Comparison of ENCODE assay signal across 1 cellular context in the genomic region with DNA sequence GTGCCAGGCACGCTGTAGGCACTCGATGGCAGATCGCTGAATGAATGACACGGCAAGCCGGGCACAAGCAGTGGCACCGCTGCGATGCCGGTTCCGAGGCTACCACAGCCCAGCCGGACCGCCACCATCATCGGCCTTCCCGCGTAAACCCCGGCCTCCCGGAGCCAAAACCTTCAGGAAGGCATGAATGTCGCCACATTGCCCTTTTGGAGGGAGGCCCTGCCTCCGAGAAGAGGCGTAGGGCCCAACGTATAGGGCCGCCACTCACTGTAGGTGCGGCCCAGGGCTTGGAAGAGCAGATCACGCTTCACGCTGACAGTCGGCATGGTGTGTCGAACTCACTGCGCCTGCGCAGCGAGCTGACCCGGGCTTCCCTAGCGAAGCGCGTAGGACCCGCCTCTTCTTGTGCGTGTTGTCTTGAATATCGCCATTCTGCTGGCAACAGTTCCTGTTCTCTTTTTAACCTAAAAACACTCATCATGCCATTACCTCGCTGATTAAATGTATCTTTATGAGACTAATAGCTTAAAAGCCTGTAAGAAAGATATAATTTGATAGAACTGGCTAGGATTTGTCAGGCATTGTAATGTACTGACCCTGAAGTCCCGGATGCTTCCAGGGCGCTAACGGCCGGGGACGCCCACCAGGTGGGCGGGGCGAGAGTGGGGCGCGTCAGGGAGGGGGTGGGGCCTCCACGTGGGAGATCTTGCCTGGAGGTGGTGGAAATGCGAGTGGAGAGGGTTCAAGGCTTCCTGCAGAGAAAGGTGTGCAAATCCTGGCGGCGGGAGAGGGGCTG.
TF ChIP-seq lines count a peak whose summit lies in the region.

A gene (minus strand): TSS at position 345 of the 796 bp plus-strand sequence. CDS start 19 bp downstream, at position 326.

TF ChIP-seq in HEK293, 187 proteins besides CTCF, POLR2A, EP300 and RAD21 (continued from another document and continues in another):
- TF ChIP-seq, protein P1, sequence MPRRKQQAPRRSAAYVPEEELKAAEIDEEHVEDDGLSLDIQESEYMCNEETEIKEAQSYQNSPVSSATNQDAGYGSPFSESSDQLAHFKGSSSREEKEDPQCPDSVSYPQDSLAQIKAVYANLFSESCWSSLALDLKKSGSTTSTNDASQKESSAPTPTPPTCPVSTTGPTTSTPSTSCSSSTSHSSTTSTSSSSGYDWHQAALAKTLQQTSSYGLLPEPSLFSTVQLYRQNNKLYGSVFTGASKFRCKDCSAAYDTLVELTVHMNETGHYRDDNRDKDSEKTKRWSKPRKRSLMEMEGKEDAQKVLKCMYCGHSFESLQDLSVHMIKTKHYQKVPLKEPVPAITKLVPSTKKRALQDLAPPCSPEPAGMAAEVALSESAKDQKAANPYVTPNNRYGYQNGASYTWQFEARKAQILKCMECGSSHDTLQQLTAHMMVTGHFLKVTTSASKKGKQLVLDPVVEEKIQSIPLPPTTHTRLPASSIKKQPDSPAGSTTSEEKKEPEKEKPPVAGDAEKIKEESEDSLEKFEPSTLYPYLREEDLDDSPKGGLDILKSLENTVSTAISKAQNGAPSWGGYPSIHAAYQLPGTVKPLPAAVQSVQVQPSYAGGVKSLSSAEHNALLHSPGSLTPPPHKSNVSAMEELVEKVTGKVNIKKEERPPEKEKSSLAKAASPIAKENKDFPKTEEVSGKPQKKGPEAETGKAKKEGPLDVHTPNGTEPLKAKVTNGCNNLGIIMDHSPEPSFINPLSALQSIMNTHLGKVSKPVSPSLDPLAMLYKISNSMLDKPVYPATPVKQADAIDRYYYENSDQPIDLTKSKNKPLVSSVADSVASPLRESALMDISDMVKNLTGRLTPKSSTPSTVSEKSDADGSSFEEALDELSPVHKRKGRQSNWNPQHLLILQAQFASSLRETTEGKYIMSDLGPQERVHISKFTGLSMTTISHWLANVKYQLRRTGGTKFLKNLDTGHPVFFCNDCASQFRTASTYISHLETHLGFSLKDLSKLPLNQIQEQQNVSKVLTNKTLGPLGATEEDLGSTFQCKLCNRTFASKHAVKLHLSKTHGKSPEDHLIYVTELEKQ (tag by site-specific recombination; IDR thresholded peaks at IDR 0.05; ENCODE audit: borderline replicate concordance): no peak
- TF ChIP-seq ZNF335 (tag by site-specific recombination; conservative IDR thresholded peaks at IDR 0.05) (peak; percentile 100), EGR2 (tag by site-specific recombination; IDR thresholded peaks at IDR 0.05; ENCODE audit: low read depth) (peak; percentile 75), ZNF501 (tag by site-specific recombination; IDR thresholded peaks at IDR 0.05) (peak; percentile 54; the same call in 1 of the 2 replicates), SP3 (tag by site-specific recombination; IDR thresholded peaks at IDR 0.05) (peak; percentile 93), TRIM28 (IDR thresholded peaks at IDR 0.05; ENCODE audit: borderline replicate concordance, low read length) (peak; percentile 18; the same call in 1 of the 2 replicates), SALL2 (tag by site-specific recombination; IDR thresholded peaks at IDR 0.05; ENCODE audit: borderline replicate concordance) (no peak), GLIS1 (tag by site-specific recombination; IDR thresholded peaks at IDR 0.05) (peak; percentile 88), GLIS2 (tag by site-specific recombination; IDR thresholded peaks at IDR 0.05) (peak; percentile 77), ZNF585B (tag by site-specific recombination; IDR thresholded peaks at IDR 0.05) (no peak), KLF1 (tag by site-specific recombination; IDR thresholded peaks at IDR 0.05) (peak; percentile 22; the same call in 1 of the 2 replicates), ZNF560 (tag by site-specific recombination; IDR thresholded peaks at IDR 0.05; ENCODE audit: borderline replicate concordance) (no peak), ZFP37 (tag by site-specific recombination; IDR thresholded peaks at IDR 0.05) (0 out of 2 replicates have a peak, but pooled peaks have one; percentile 59), YY1 (tag by site-specific recombination; IDR thresholded peaks at IDR 0.05) (peak; percentile 66; the same call in 1 of the 2 replicates), KLF8 (tag by site-specific recombination; IDR thresholded peaks at IDR 0.05) (peak; percentile 76), ZNF266 (tag by site-specific recombination; IDR thresholded peaks at IDR 0.05; ENCODE audit: low read depth) (no peak), KLF7 (tag by site-specific recombination; IDR thresholded peaks at IDR 0.05; ENCODE audit: borderline replicate concordance) (peak; percentile 43; the same call in 1 of the 2 replicates), ZNF629 (tag by site-specific recombination; IDR thresholded peaks at IDR 0.05) (0 out of 2 replicates have a peak, but pooled peaks have one; percentile 33), ZBTB1 (tag by site-specific recombination; IDR thresholded peaks at IDR 0.05) (no peak), ZBTB17 (tag by site-specific recombination; IDR thresholded peaks at IDR 0.05) (peak; percentile 90), GFI1B (tag by site-specific recombination; IDR thresholded peaks at IDR 0.05) (no peak), KLF16 (tag by site-specific recombination; IDR thresholded peaks at IDR 0.05) (peak; percentile 91; the same call in 1 of the 2 replicates), ZNF292 (tag by site-specific recombination; IDR thresholded peaks at IDR 0.05; ENCODE audit: borderline replicate concordance, low read depth) (no peak), KLF9 (tag by site-specific recombination; IDR thresholded peaks at IDR 0.05; ENCODE audit: low read depth) (peak; percentile 97), ZNF341 (tag by site-specific recombination; IDR thresholded peaks at IDR 0.05; ENCODE audit: low read depth) (peak; percentile 76), KLF10 (tag by site-specific recombination; IDR thresholded peaks at IDR 0.05) (0 out of 2 replicates have a peak, but pooled peaks have one; percentile 67)
- TF ChIP-seq, protein P2, sequence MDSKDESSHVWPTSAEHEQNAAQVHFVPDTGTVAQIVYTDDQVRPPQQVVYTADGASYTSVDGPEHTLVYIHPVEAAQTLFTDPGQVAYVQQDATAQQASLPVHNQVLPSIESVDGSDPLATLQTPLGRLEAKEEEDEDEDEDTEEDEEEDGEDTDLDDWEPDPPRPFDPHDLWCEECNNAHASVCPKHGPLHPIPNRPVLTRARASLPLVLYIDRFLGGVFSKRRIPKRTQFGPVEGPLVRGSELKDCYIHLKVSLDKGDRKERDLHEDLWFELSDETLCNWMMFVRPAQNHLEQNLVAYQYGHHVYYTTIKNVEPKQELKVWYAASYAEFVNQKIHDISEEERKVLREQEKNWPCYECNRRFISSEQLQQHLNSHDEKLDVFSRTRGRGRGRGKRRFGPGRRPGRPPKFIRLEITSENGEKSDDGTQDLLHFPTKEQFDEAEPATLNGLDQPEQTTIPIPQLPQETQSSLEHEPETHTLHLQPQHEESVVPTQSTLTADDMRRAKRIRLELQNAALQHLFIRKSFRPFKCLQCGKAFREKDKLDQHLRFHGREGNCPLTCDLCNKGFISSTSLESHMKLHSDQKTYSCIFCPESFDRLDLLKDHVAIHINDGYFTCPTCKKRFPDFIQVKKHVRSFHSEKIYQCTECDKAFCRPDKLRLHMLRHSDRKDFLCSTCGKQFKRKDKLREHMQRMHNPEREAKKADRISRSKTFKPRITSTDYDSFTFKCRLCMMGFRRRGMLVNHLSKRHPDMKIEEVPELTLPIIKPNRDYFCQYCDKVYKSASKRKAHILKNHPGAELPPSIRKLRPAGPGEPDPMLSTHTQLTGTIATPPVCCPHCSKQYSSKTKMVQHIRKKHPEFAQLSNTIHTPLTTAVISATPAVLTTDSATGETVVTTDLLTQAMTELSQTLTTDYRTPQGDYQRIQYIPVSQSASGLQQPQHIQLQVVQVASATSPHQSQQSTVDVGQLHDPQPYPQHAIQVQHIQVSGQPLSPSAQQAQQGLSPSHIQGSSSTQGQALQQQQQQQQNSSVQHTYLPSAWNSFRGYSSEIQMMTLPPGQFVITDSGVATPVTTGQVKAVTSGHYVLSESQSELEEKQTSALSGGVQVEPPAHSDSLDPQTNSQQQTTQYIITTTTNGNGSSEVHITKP (tag by site-specific recombination; IDR thresholded peaks at IDR 0.05): peak; percentile 40
- TF ChIP-seq, protein P3, sequence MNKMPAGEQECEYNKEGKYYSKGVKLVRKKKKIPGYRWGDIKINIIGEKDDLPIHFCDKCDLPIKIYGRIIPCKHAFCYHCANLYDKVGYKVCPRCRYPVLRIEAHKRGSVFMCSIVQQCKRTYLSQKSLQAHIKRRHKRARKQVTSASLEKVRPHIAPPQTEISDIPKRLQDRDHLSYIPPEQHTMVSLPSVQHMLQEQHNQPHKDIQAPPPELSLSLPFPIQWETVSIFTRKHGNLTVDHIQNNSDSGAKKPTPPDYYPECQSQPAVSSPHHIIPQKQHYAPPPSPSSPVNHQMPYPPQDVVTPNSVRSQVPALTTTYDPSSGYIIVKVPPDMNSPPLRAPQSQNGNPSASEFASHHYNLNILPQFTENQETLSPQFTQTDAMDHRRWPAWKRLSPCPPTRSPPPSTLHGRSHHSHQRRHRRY (tag by site-specific recombination; IDR thresholded peaks at IDR 0.05): no peak
- TF ChIP-seq, protein P4, sequence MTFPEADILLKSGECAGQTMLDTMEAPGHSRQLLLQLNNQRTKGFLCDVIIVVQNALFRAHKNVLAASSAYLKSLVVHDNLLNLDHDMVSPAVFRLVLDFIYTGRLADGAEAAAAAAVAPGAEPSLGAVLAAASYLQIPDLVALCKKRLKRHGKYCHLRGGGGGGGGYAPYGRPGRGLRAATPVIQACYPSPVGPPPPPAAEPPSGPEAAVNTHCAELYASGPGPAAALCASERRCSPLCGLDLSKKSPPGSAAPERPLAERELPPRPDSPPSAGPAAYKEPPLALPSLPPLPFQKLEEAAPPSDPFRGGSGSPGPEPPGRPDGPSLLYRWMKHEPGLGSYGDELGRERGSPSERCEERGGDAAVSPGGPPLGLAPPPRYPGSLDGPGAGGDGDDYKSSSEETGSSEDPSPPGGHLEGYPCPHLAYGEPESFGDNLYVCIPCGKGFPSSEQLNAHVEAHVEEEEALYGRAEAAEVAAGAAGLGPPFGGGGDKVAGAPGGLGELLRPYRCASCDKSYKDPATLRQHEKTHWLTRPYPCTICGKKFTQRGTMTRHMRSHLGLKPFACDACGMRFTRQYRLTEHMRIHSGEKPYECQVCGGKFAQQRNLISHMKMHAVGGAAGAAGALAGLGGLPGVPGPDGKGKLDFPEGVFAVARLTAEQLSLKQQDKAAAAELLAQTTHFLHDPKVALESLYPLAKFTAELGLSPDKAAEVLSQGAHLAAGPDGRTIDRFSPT (tag by site-specific recombination; IDR thresholded peaks at IDR 0.05): peak; percentile 73; the same call in 1 of the 2 replicates
- TF ChIP-seq, protein P5, sequence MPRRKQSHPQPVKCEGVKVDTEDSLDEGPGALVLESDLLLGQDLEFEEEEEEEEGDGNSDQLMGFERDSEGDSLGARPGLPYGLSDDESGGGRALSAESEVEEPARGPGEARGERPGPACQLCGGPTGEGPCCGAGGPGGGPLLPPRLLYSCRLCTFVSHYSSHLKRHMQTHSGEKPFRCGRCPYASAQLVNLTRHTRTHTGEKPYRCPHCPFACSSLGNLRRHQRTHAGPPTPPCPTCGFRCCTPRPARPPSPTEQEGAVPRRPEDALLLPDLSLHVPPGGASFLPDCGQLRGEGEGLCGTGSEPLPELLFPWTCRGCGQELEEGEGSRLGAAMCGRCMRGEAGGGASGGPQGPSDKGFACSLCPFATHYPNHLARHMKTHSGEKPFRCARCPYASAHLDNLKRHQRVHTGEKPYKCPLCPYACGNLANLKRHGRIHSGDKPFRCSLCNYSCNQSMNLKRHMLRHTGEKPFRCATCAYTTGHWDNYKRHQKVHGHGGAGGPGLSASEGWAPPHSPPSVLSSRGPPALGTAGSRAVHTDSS (tag by site-specific recombination; IDR thresholded peaks at IDR 0.05): no peak
- TF ChIP-seq, protein P6, sequence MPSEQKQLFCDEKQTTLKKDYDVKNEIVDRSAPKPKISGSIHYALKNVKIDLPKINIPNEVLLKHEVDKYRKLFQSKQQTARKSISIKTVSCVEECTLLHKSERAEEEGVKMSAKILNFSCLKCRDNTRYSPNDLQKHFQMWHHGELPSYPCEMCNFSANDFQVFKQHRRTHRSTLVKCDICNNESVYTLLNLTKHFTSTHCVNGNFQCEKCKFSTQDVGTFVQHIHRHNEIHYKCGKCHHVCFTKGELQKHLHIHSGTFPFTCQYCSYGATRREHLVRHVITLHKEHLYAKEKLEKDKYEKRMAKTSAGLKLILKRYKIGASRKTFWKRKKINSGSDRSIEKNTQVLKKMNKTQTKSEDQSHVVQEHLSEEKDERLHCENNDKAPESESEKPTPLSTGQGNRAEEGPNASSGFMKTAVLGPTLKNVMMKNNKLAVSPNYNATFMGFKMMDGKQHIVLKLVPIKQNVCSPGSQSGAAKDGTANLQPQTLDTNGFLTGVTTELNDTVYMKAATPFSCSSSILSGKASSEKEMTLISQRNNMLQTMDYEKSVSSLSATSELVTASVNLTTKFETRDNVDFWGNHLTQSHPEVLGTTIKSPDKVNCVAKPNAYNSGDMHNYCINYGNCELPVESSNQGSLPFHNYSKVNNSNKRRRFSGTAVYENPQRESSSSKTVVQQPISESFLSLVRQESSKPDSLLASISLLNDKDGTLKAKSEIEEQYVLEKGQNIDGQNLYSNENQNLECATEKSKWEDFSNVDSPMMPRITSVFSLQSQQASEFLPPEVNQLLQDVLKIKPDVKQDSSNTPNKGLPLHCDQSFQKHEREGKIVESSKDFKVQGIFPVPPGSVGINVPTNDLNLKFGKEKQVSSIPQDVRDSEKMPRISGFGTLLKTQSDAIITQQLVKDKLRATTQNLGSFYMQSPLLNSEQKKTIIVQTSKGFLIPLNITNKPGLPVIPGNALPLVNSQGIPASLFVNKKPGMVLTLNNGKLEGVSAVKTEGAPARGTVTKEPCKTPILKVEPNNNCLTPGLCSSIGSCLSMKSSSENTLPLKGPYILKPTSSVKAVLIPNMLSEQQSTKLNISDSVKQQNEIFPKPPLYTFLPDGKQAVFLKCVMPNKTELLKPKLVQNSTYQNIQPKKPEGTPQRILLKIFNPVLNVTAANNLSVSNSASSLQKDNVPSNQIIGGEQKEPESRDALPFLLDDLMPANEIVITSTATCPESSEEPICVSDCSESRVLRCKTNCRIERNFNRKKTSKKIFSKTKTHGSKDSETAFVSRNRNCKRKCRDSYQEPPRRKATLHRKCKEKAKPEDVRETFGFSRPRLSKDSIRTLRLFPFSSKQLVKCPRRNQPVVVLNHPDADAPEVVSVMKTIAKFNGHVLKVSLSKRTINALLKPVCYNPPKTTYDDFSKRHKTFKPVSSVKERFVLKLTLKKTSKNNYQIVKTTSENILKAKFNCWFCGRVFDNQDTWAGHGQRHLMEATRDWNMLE (tag by site-specific recombination; conservative IDR thresholded peaks at IDR 0.05; ENCODE audit: low read depth): peak; percentile 68
- TF ChIP-seq, protein P7, sequence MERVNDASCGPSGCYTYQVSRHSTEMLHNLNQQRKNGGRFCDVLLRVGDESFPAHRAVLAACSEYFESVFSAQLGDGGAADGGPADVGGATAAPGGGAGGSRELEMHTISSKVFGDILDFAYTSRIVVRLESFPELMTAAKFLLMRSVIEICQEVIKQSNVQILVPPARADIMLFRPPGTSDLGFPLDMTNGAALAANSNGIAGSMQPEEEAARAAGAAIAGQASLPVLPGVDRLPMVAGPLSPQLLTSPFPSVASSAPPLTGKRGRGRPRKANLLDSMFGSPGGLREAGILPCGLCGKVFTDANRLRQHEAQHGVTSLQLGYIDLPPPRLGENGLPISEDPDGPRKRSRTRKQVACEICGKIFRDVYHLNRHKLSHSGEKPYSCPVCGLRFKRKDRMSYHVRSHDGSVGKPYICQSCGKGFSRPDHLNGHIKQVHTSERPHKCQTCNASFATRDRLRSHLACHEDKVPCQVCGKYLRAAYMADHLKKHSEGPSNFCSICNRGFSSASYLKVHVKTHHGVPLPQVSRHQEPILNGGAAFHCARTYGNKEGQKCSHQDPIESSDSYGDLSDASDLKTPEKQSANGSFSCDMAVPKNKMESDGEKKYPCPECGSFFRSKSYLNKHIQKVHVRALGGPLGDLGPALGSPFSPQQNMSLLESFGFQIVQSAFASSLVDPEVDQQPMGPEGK (tag by site-specific recombination; IDR thresholded peaks at IDR 0.05): peak; percentile 24; the same call in 1 of the 2 replicates
